Comparison of ENCODE assay signal across 20 cellular contexts in the genomic region with DNA sequence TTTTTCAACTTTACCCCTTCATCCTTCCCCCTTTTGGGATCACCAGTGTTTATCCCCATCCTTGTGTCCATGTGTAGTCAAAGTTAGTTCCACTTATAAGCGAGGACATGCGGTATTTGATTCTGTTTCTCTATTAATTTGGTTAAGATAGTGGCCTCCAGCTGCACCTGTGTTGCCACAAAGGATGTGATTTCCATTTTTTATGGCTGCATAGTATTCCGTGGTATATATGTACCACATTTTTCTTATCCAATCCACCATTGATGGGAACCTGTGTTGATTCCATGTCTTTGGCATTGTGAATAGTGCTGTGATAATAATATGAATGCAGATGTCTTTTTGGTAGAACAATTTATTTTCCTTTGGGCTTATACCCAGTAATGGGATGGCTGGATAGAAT.
DNase-seq lines count a peak whose midpoint lies in the region; ATAC-seq, FAIRE-seq and TF ChIP-seq lines count a peak whose summit lies in the region.
"Had no signal": no experiment of that assay in that cellular context is flagged by ENCODE, and none has a peak within 500 bp of the region (broad histone marks: within the 10 kb centered on the region; RNA-seq: fewer than 3 reads in every experiment).

No MANE protein-coding gene starts in this region.

- H3K79me2 ChIP-seq in SK-N-SH (ENCODE audit: insufficient read depth) (no peaks in the 10 kb centered on the region), K562 (ENCODE audit: control insufficient read depth, insufficient read depth, low read length) (no peaks in the 10 kb centered on the region)

- ATAC-seq in SK-N-SH treated with all-trans-retinoic acid at 6 μM for 48 hours (no peak), K562 (no peak), GM18505 (IDR thresholded peaks at IDR 0.05; ENCODE audit: unreplicated experiment) (no peak)
- ATAC-seq: A549; CD8-positive, alpha-beta T cell had no signal

- CTCF ChIA-PET in SK-N-SH (lab: Yijun Ruan, JAX) (no interaction called here), K562 (lab: Yijun Ruan, JAX; ENCODE audit: low intra/inter-chr PET ratio) (no interaction called here)

- peak; percentile 50 for FAIRE-seq in GM12892 (lab: Jason Lieb, UNC)
- no peak for FAIRE-seq in K562 (lab: Jason Lieb, UNC)
- FAIRE-seq: A549, D721Med, G401.6, GM12891, GM19239 had no signal

- 87% methylated on average over 3 of the region's 3 CpGs for WGBS in SK-N-SH (ENCODE audit: low lambda C conversion rate)
- WGBS in K562 (ENCODE audit: insufficient coverage, low coverage, missing lambda C conversion rate): 80% methylated on average over 3 of the region's 3 CpGs

- TF ChIP-seq EP300 in SK-N-SH (IDR thresholded peaks at IDR 0.05; ENCODE audit: borderline replicate concordance in 1 of 2, low read depth in 1 of 2, low read length in 1 of 2) (no peak), K562 (IDR thresholded peaks at IDR 0.05; ENCODE audit: low read length) (no peak)

- no peaks in the 10 kb centered on the region for H3K9me2 ChIP-seq in SK-N-SH

- H2AFZ ChIP-seq in SK-N-SH (ENCODE audit: low read depth): no peak overlapping the region
- no peak overlapping the region for H2AFZ ChIP-seq in K562 (ENCODE audit: low read depth, low read length)

- TF ChIP-seq POLR2A in GM12892 (IDR thresholded peaks at IDR 0.05; ENCODE audit: low read depth, low read length) (no peak), K562 (conservative IDR thresholded peaks at IDR 0.05) (no peak), GM18505 (IDR thresholded peaks at IDR 0.05; ENCODE audit: borderline replicate concordance, extremely low read depth, insufficient read depth, insufficient read length) (no peak)

- no peak overlapping the region for H3K4me2 ChIP-seq in SK-N-SH
- no peak overlapping the region for H3K4me2 ChIP-seq in K562 (ENCODE audit: insufficient read depth, low read length)
- H3K4me2 ChIP-seq: BLaER1 treated with 17β-estradiol and CSF1 and Interleukin-3, amounts not matched to agents 10 nM and 100 nM had no signal

- H3K4me1 ChIP-seq in SK-N-SH (ENCODE audit: control insufficient read depth in 1 of 2, insufficient read depth in 2 of 2, low read depth in 1 of 2, low read length in 1 of 2) (peaks cover 0 to 39% of the 10 kb centered on the region in 2 experiments), K562 (replicated peaks in 1 of 2; ENCODE audit: control insufficient read depth in 2 of 2, insufficient read depth in 2 of 2, low read length in 2 of 2) (no peaks in the 10 kb centered on the region)

- TF ChIP-seq CTCF in SK-N-SH (IDR thresholded peaks at IDR 0.05) (no peak), K562 (IDR thresholded peaks at IDR 0.05 in 2 of 3, conservative IDR thresholded peaks at IDR 0.05 in 1 of 3; ENCODE audit: insufficient read depth in 2 of 3, low read depth in 1 of 3, low read length in 3 of 3) (no peak)

- H3K9ac ChIP-seq in SK-N-SH (no peak overlapping the region), K562 (ENCODE audit: insufficient read depth in 1 of 2, low read depth in 2 of 2, low read length in 2 of 2) (no peak overlapping the region)
- H3K9ac ChIP-seq: BLaER1 treated with 17β-estradiol and CSF1 and Interleukin-3, amounts not matched to agents 10 nM and 100 nM had no signal

- H3K36me3 ChIP-seq in SK-N-SH (replicated peaks in 1 of 2; ENCODE audit: control insufficient read depth in 1 of 2, insufficient read depth in 2 of 2, low read length in 1 of 2) (no peaks in the 10 kb centered on the region), K562 (ENCODE audit: control insufficient read depth, insufficient read depth, low read length) (peaks cover 3% of the 10 kb centered on the region; the same call in 2 of the 3 replicates)
- H3K36me3 ChIP-seq: BLaER1 treated with 17β-estradiol and CSF1 and Interleukin-3, amounts not matched to agents 10 nM and 100 nM had no signal

- H3K27me3 ChIP-seq in SK-N-SH (ENCODE audit: insufficient read depth) (no peaks in the 10 kb centered on the region), K562 (ENCODE audit: control insufficient read depth in 2 of 2, insufficient read depth in 2 of 2, low read length in 2 of 2) (no peaks in the 10 kb centered on the region)
- H3K27me3 ChIP-seq: BLaER1 treated with 17β-estradiol and CSF1 and Interleukin-3, amounts not matched to agents 10 nM and 100 nM had no signal

- H3K4me3 ChIP-seq in SK-N-SH (ENCODE audit: low read depth in 2 of 2, low read length in 1 of 2) (no peak overlapping the region), K562 (no peak overlapping the region)
- H3K4me3 ChIP-seq: A549; BLaER1 treated with 17β-estradiol and CSF1 and Interleukin-3, amounts not matched to agents 10 nM and 100 nM had no signal

- in situ Hi-C loops in K562 (cut with MboI): no loop called here

- no peaks in the 10 kb centered on the region for H3K9me3 ChIP-seq in SK-N-SH
- no peaks in the 10 kb centered on the region for H3K9me3 ChIP-seq in K562 (replicated peaks; ENCODE audit: control insufficient read depth, insufficient read depth, low read depth, low read length)
- H3K9me3 ChIP-seq: A549, Caco-2 had no signal

- no peak overlapping the region for H3K27ac ChIP-seq in SK-N-SH (ENCODE audit: low read depth in 2 of 2, low read length in 1 of 2)
- no peak overlapping the region for H3K27ac ChIP-seq in K562 (ENCODE audit: extremely low read depth, low read depth, low read length)
- H3K27ac ChIP-seq: 22Rv1; A549; BLaER1 treated with 17β-estradiol and CSF1 and Interleukin-3, amounts not matched to agents 10 nM and 100 nM; C4-2B had no signal

- no peaks in the 10 kb centered on the region for H3F3A ChIP-seq in SK-N-SH (replicated peaks; ENCODE audit: insufficient read depth)

- intact Hi-C loops in K562 (cut with micrococcal nuclease): no loop called here

- TF ChIP-seq RAD21 in SK-N-SH (IDR thresholded peaks at IDR 0.05; ENCODE audit: low read length) (no peak), K562 (CRISPR knock-in tag; conservative IDR thresholded peaks at IDR 0.05 in 1 of 2, IDR thresholded peaks at IDR 0.05 in 1 of 2) (no peak)

- POLR2A ChIA-PET in SK-N-SH (lab: Yijun Ruan, JAX) (no interaction called here), K562 (lab: Yijun Ruan, JAX) (no interaction called here)

- H3K9me1 ChIP-seq in K562 (ENCODE audit: control insufficient read depth, insufficient read depth, low read length): no peaks in the 10 kb centered on the region

- BruUV-seq in K562 (replicated peaks; lab: Mats Ljungman, UMichigan): no TSS peak

- H4K20me1 ChIP-seq in SK-N-SH (ENCODE audit: insufficient read depth): no peaks in the 10 kb centered on the region
- no peaks in the 10 kb centered on the region for H4K20me1 ChIP-seq in K562 (replicated peaks; ENCODE audit: control insufficient read depth, insufficient read depth, low read length)
- H4K20me1 ChIP-seq: BLaER1 treated with 17β-estradiol and CSF1 and Interleukin-3, amounts not matched to agents 10 nM and 100 nM had no signal

- DNase-seq in SK-N-SH (no peak), GM12892 (ENCODE audit: insufficient read length) (no peak), K562 (ENCODE audit: extremely low read depth in 1 of 4, low spot score in 3 of 4) (no peak)
- DNase-seq: AML-193; Caco-2; Calu3; CD4-positive, alpha-beta T cell; CD8-positive, alpha-beta T cell; DMS79 treated with DMSO at 0.1 percent for 48 hours; GF-D8 had no signal

TF ChIP-seq in SK-N-SH treated with all-trans-retinoic acid at 6 μM for 48 hours, 23 proteins besides CTCF, POLR2A, EP300 and RAD21 (continues in another document):
- peak; percentile 77; the same call in 1 of the 2 replicates for TF ChIP-seq ZNF8 (CRISPR knock-in tag; IDR thresholded peaks at IDR 0.05)

TF ChIP-seq in SK-N-SH, 30 proteins besides CTCF, POLR2A, EP300 and RAD21 (continues in another document):
- TF ChIP-seq FOXJ3 (CRISPR knock-in tag; IDR thresholded peaks at IDR 0.05): no peak
- TF ChIP-seq, protein P1, sequence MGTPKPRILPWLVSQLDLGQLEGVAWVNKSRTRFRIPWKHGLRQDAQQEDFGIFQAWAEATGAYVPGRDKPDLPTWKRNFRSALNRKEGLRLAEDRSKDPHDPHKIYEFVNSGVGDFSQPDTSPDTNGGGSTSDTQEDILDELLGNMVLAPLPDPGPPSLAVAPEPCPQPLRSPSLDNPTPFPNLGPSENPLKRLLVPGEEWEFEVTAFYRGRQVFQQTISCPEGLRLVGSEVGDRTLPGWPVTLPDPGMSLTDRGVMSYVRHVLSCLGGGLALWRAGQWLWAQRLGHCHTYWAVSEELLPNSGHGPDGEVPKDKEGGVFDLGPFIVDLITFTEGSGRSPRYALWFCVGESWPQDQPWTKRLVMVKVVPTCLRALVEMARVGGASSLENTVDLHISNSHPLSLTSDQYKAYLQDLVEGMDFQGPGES (IDR thresholded peaks at IDR 0.05; ENCODE audit: low read depth, low read length): no peak
- TF ChIP-seq EZH2phosphoT487 (IDR thresholded peaks at IDR 0.05; ENCODE audit: borderline replicate concordance, low read depth): no peak
- no peak for TF ChIP-seq TAF1 (IDR thresholded peaks at IDR 0.05; ENCODE audit: borderline replicate concordance, low read depth, low read length)
- no peak for TF ChIP-seq MXI1 (IDR thresholded peaks at IDR 0.05; ENCODE audit: low read depth, low read length)
- TF ChIP-seq, protein P2, sequence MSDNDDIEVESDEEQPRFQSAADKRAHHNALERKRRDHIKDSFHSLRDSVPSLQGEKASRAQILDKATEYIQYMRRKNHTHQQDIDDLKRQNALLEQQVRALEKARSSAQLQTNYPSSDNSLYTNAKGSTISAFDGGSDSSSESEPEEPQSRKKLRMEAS (IDR thresholded peaks at IDR 0.05; ENCODE audit: low read depth): no peak
- no peak for TF ChIP-seq RXRA (IDR thresholded peaks at IDR 0.05; ENCODE audit: borderline replicate concordance, low read depth)

TF ChIP-seq in K562, 482 proteins besides CTCF, POLR2A, EP300 and RAD21:
- no peak for TF ChIP-seq ZNF165 (CRISPR knock-in tag; IDR thresholded peaks at IDR 0.05; ENCODE audit: borderline replicate concordance)
- no peak for TF ChIP-seq POLR3G (IDR thresholded peaks at IDR 0.05; ENCODE audit: extremely low read depth, insufficient read length, insufficient replicate concordance)
- peak; percentile 35 for TF ChIP-seq RBM25 (IDR thresholded peaks at IDR 0.05; ENCODE audit: low read depth, low read length, severe bottlenecking)
- peak; percentile 87 for TF ChIP-seq ZNF146 (CRISPR knock-in tag; IDR thresholded peaks at IDR 0.05; ENCODE audit: unreplicated experiment)
- no peak for TF ChIP-seq KLF16 (IDR thresholded peaks at IDR 0.05)
